In the genomic region with DNA sequence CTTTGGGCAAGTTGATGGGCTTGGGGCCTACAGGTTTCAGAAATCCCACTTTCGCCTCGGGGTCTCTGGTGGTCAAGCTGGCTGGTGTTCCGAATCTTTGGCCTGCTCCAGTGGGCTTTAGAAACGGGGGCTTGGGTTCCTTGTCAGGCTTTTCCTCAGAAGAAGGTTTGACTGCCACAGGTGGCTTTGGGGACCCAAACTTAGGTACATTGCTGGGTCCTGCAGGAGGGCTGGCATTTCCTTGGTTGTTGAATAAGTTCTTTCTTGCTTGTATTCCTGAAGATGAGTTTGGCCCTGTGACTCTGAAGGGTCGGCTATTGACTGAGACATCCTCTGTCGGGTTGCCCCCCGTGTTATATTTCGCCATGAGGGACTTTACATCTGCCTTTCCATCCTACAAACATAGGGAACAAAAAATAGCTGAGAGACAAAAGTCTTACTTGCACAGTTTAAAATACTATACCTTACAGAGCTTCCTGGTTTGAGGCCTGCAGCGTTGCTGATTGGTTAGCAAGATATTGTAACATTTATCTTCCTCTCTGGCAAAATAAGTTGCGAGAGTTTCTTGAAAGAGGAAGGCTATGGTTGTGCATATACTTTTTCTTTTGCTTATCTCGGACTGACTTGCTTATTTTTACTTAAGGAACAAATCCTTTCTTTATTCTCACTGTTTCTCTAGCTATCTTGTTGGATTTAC, we compare ENCODE assay signal across 10 cellular contexts. TPM values are rescaled to one million over a fixed set of nuclear protein-coding genes. Genes with fewer than 3 reads are reported as not detected.
DNase-seq lines count a peak whose midpoint lies in the region; ATAC-seq and TF ChIP-seq lines count a peak whose summit lies in the region.
"Had no signal": no experiment of that assay in that cellular context is flagged by ENCODE, and none has a peak within 500 bp of the region (broad histone marks: within the 10 kb centered on the region; RNA-seq: fewer than 3 reads in every experiment).

No MANE protein-coding gene starts in this region.

- no peak overlapping the region for H3K23ac ChIP-seq in mesenchymal stem cell (ENCODE audit: low read length in 2 of 2)

- H3K36me3 ChIP-seq in stomach (no peaks in the 10 kb centered on the region), mesenchymal stem cell (ENCODE audit: control insufficient read depth in 1 of 2, insufficient read depth in 2 of 2, low read depth in 1 of 2, low read length in 2 of 2) (no peaks in the 10 kb centered on the region)

- DNase-seq in activated naive CD4-positive, alpha-beta T cell treated with anti-CD3 and anti-CD28 coated beads, Interleukin-2, amount 50 U/mL, for 16 hours, result no peak
- DNase-seq in T follicular helper cell (ENCODE audit: low read depth), result peak; percentile 35
- peak; percentile 25 for DNase-seq in effector CD8-positive, alpha-beta T cell (lab: John Stamatoyannopoulos, UW)
- DNase-seq in stomach, result no peak
- no peak for DNase-seq in GM03348 (ENCODE audit: low spot score)
- DNase-seq in mesenchymal stem cell, result no peak
- DNase-seq: MM.1S, NCI-H446 treated with DMSO at 0.1 percent for 48 hours had no signal

- H3K27me3 ChIP-seq in stomach (no peaks in the 10 kb centered on the region), mesenchymal stem cell (ENCODE audit: control insufficient read depth in 1 of 2, insufficient read depth in 1 of 2, low read length in 2 of 2) (no peaks in the 10 kb centered on the region)

- no peak for TF ChIP-seq CTCF in stomach (IDR thresholded peaks at IDR 0.05)

- no peak overlapping the region for H4K91ac ChIP-seq in mesenchymal stem cell (ENCODE audit: low read length)

- H2BK12ac ChIP-seq in mesenchymal stem cell (ENCODE audit: low read length in 2 of 2), result no peak overlapping the region

- H3K18ac ChIP-seq in mesenchymal stem cell (ENCODE audit: low read depth in 1 of 2, low read length in 2 of 2), result no peak overlapping the region

- H3K4me1 Mint-ChIP-seq in activated naive CD4-positive, alpha-beta T cell treated with anti-CD3 and anti-CD28 coated beads, Interleukin-2, amount 50 U/mL, for 24 hours, result peaks cover 47% of the 10 kb centered on the region

- TF ChIP-seq POLR2A in stomach (IDR thresholded peaks at IDR 0.05), result no peak

- H2BK120ac ChIP-seq in mesenchymal stem cell (ENCODE audit: low read depth, low read length), result no peak overlapping the region

- no peaks in the 10 kb centered on the region for H3K36me3 Mint-ChIP-seq in activated naive CD4-positive, alpha-beta T cell treated with anti-CD3 and anti-CD28 coated beads, Interleukin-2, amount 50 U/mL, for 24 hours

- H3K9ac ChIP-seq in mesenchymal stem cell (ENCODE audit: low read length), result no peak overlapping the region

- H2AK5ac ChIP-seq in mesenchymal stem cell (ENCODE audit: low read length, severe bottlenecking), result no peak overlapping the region

- H3K4me3 Mint-ChIP-seq in activated naive CD4-positive, alpha-beta T cell treated with anti-CD3 and anti-CD28 coated beads, Interleukin-2, amount 50 U/mL, for 24 hours, result peak overlapping the region; percentile 94

- intact Hi-C loops in stomach (cut with DNase I; ENCODE audit: low total_unique reads), result no loop called here

- H3K27me3 Mint-ChIP-seq in activated naive CD4-positive, alpha-beta T cell treated with anti-CD3 and anti-CD28 coated beads, Interleukin-2, amount 50 U/mL, for 24 hours, result no peaks in the 10 kb centered on the region

- H3K27ac ChIP-seq in stomach, result peak overlapping the region; percentile 18 to 72 (median 48)
- H3K27ac ChIP-seq in mesenchymal stem cell (ENCODE audit: low read length, poor library complexity, severe bottlenecking), result no peak overlapping the region

- no peak for ATAC-seq in GM21528 (IDR thresholded peaks at IDR 0.05; ENCODE audit: low FRiP score, unreplicated experiment)

- 64 to 79% (median 72%) methylated on average over 11 of the region's 11 CpGs for WGBS in stomach, 5 donors
- WGBS in mesenchymal stem cell, result 96% methylated on average over 10 of the region's 11 CpGs

- H2BK15ac ChIP-seq in mesenchymal stem cell (ENCODE audit: low read depth, poor library complexity, severe bottlenecking), result no peak overlapping the region

- H3K79me1 ChIP-seq in mesenchymal stem cell (replicated peaks; ENCODE audit: low read length, poor library complexity, severe bottlenecking), result no peaks in the 10 kb centered on the region

- H3K9me3 ChIP-seq in stomach, result no peaks in the 10 kb centered on the region
- H3K9me3 ChIP-seq in mesenchymal stem cell (ENCODE audit: control insufficient read depth, low read length), result no peaks in the 10 kb centered on the region

- H2BK5ac ChIP-seq in mesenchymal stem cell (ENCODE audit: low read depth, low read length, poor library complexity, severe bottlenecking), result no peak overlapping the region

- peaks cover 0 to 5% (median 0%) of the 10 kb centered on the region in 4 donors for H3K4me1 ChIP-seq in stomach
- H3K4me1 ChIP-seq in mesenchymal stem cell (ENCODE audit: control insufficient read depth, insufficient read depth, low read depth, low read length), result no peaks in the 10 kb centered on the region

- H3K4me2 ChIP-seq in mesenchymal stem cell (ENCODE audit: low read length, poor library complexity, severe bottlenecking), result no peak overlapping the region

- no peaks in the 10 kb centered on the region for H3K9me3 Mint-ChIP-seq in activated naive CD4-positive, alpha-beta T cell treated with anti-CD3 and anti-CD28 coated beads, Interleukin-2, amount 50 U/mL, for 24 hours

- no peak overlapping the region for H4K8ac ChIP-seq in mesenchymal stem cell (ENCODE audit: low read length)

- H3K27ac Mint-ChIP-seq in activated naive CD4-positive, alpha-beta T cell treated with anti-CD3 and anti-CD28 coated beads, Interleukin-2, amount 50 U/mL, for 24 hours, result peak overlapping the region; percentile 97

- no peak overlapping the region for H3K14ac ChIP-seq in mesenchymal stem cell (ENCODE audit: low read length in 2 of 2)

- no peak overlapping the region for H3K4ac ChIP-seq in mesenchymal stem cell (ENCODE audit: low read depth in 1 of 2, low read length in 2 of 2)

- H3K4me3 ChIP-seq in stomach, result peak overlapping the region in 1 of 4 donors; percentile 12
- H3K4me3 ChIP-seq in mesenchymal stem cell (ENCODE audit: insufficient read depth in 1 of 2, low read depth in 1 of 2, low read length in 2 of 2), result no peak overlapping the region

- no peak for TF ChIP-seq EP300 in stomach (IDR thresholded peaks at IDR 0.05)

- H2AFZ ChIP-seq in mesenchymal stem cell (ENCODE audit: low read depth, low read length), result no peak overlapping the region

RNA-seq across cellular contexts. Expression of a gene that starts 16.6 kb away (rescaled TPM):
- total RNA-seq in stomach, result 10 to 100 TPM in 2 of 5 donors, 1 to 10 TPM in 3; 3.5 to 22.9 (median 9.2) TPM
- polyA plus RNA-seq in stomach, result 1 to 10 TPM; 2.0 to 4.7 (median 2.4) TPM
- polyA plus RNA-seq in mesenchymal stem cell (2013, experiment 1 of 2), result 0.10 TPM
- 0.04 TPM for polyA plus RNA-seq in mesenchymal stem cell (2013, experiment 2 of 2)

Comparison
In these comparisons a context has a peak if more than half of its experiments do, and no peak if none do; other contexts are left out.
1. DNase-seq: peak in T follicular helper cell (single experiment) and effector CD8-positive, alpha-beta T cell (single experiment); none in activated naive CD4-positive, alpha-beta T cell treated with anti-CD3 and anti-CD28 coated beads, Interleukin-2, amount 50 U/mL, for 16 hours (single experiment), stomach (single experiment), GM03348 (single experiment) and mesenchymal stem cell (single experiment).